9 cellular contexts compared by ENCODE assay signal in the genomic region with DNA sequence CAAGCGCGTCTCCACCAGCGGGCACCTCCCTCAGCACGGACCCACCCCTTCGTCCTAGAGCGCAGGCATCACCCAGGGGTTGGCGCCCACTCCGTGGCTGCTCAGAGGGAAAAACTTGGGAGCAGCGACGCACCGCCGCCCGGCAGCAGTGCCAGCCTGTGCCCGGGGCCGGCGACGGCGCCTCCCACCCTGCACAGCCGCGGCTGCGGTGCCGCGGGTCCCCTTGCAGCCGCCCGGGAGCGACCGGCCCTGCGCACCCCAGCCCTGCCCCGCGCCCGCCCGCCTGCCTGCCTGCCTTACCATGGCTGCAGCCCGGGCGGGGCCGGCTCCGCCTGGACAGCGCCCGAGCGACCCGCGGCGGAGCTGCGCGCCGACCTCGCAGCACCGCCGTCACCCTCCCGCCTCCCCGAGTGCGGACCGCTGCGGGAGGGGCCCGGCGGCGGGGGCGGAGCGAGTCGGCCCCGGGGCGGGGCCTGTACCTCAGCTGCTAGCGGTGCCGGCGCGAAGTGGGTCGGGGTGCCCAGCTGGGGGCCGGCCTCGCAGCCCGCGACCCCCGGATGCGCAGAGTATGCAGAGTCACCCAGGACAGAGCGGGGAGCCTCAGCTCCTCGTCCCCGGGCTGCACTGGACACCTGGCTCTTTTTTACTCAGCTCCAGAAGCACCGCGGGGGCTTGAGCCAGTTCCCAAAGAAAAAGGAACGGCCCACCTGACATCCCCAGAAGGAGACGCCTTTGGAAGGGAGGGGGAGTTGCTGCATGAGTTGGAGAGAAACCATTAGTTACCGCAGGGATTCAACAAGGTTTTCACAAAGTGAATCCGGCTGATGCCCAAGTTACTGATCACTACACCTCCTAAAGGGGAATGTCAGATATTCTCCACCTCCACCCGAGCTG. TPM values are rescaled to one million over a fixed set of nuclear protein-coding genes. Genes with fewer than 3 reads are reported as not detected.
DNase-seq lines count a peak whose midpoint lies in the region; ATAC-seq, FAIRE-seq and TF ChIP-seq lines count a peak whose summit lies in the region.
"Had no signal": no experiment of that assay in that cellular context is flagged by ENCODE, and none has a peak within 500 bp of the region (broad histone marks: within the 10 kb centered on the region; RNA-seq: fewer than 3 reads in every experiment).

No MANE protein-coding gene starts in this region.

- ATAC-seq in GM18502 (IDR thresholded peaks at IDR 0.05; ENCODE audit: poor library complexity, unreplicated experiment), result peak; percentile 53

- no peak for TF ChIP-seq CTCF in WERI-Rb-1 (IDR thresholded peaks at IDR 0.05; ENCODE audit: low read depth, low read length)
- TF ChIP-seq CTCF in bronchial epithelial cell (IDR thresholded peaks at IDR 0.05; ENCODE audit: insufficient read depth, low read length, severe bottlenecking), result no peak

- H3K27me3 ChIP-seq in WERI-Rb-1 (ENCODE audit: insufficient read depth, low read depth, severe bottlenecking) (no peaks in the 10 kb centered on the region), bronchial epithelial cell (ENCODE audit: control insufficient read depth, insufficient read depth, low read length) (peaks cover 3% of the 10 kb centered on the region)

- FAIRE-seq in bronchial epithelial cell (lab: Jason Lieb, UNC), result no peak
- FAIRE-seq: colon had no signal

- H3K36me3 ChIP-seq in WERI-Rb-1 (no peaks in the 10 kb centered on the region), bronchial epithelial cell (ENCODE audit: control insufficient read depth, insufficient read depth, low read length) (no peaks in the 10 kb centered on the region)

- H3K36me3 Mint-ChIP-seq in immature natural killer cell, result no peaks in the 10 kb centered on the region

- H3K27ac Mint-ChIP-seq in immature natural killer cell, result no peak overlapping the region

- no peaks in the 10 kb centered on the region for H3K9me3 ChIP-seq in WERI-Rb-1 (ENCODE audit: severe bottlenecking)

- H3K4me3 ChIP-seq in WERI-Rb-1 (ENCODE audit: low read depth, low read length) (peak overlapping the region; percentile 82), bronchial epithelial cell (ENCODE audit: low read depth, low read length) (peak overlapping the region; percentile 28), skin epidermis (peak overlapping the region; percentile 33 to 57 (median 35))

- DNase-seq in WERI-Rb-1 (peak; percentile 79), bronchial epithelial cell (ENCODE audit: low read depth) (peak; percentile 30), immature natural killer cell (peak; percentile 65 to 71 (median 70)), NCI-H1694 (lab: John Stamatoyannopoulos, UW) (no peak), MV-4-11 (lab: John Stamatoyannopoulos, UW) (no peak)

- H3K4me1 Mint-ChIP-seq in immature natural killer cell, result peaks cover 0 to 6% of the 10 kb centered on the region in 2 donors

- no peak for TF ChIP-seq RAD21 in Ishikawa (IDR thresholded peaks at IDR 0.05; ENCODE audit: low read depth)

- H3K27ac ChIP-seq in WERI-Rb-1 (peak overlapping the region; percentile 95), skin epidermis (peak overlapping the region in 8 of 21 experiments; percentile 5 to 40 (median 24))

- peak overlapping the region; percentile 56 to 69 (median 60) for H3K4me3 Mint-ChIP-seq in immature natural killer cell

- TF ChIP-seq EP300 in Ishikawa (IDR thresholded peaks at IDR 0.05; ENCODE audit: borderline replicate concordance), result no peak

- H3K27me3 Mint-ChIP-seq in immature natural killer cell (ENCODE audit: low read depth in 3 of 3), result peaks cover 2 to 6% (median 6%) of the 10 kb centered on the region in 3 donors

- no peaks in the 10 kb centered on the region for H3K9me3 Mint-ChIP-seq in immature natural killer cell

TF ChIP-seq in Ishikawa, 13 proteins besides CTCF, POLR2A, EP300 and RAD21:
- TF ChIP-seq YY1 (IDR thresholded peaks at IDR 0.05; ENCODE audit: low read depth) (no peak), ZBTB7A (IDR thresholded peaks at IDR 0.05; ENCODE audit: low read depth) (no peak), EGR1 (IDR thresholded peaks at IDR 0.05) (no peak)
- TF ChIP-seq, protein P1, sequence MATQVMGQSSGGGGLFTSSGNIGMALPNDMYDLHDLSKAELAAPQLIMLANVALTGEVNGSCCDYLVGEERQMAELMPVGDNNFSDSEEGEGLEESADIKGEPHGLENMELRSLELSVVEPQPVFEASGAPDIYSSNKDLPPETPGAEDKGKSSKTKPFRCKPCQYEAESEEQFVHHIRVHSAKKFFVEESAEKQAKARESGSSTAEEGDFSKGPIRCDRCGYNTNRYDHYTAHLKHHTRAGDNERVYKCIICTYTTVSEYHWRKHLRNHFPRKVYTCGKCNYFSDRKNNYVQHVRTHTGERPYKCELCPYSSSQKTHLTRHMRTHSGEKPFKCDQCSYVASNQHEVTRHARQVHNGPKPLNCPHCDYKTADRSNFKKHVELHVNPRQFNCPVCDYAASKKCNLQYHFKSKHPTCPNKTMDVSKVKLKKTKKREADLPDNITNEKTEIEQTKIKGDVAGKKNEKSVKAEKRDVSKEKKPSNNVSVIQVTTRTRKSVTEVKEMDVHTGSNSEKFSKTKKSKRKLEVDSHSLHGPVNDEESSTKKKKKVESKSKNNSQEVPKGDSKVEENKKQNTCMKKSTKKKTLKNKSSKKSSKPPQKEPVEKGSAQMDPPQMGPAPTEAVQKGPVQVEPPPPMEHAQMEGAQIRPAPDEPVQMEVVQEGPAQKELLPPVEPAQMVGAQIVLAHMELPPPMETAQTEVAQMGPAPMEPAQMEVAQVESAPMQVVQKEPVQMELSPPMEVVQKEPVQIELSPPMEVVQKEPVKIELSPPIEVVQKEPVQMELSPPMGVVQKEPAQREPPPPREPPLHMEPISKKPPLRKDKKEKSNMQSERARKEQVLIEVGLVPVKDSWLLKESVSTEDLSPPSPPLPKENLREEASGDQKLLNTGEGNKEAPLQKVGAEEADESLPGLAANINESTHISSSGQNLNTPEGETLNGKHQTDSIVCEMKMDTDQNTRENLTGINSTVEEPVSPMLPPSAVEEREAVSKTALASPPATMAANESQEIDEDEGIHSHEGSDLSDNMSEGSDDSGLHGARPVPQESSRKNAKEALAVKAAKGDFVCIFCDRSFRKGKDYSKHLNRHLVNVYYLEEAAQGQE (IDR thresholded peaks at IDR 0.05; ENCODE audit: low read depth), result peak; percentile 50; the same call in 1 of the 2 replicates
- TF ChIP-seq, protein P2, sequence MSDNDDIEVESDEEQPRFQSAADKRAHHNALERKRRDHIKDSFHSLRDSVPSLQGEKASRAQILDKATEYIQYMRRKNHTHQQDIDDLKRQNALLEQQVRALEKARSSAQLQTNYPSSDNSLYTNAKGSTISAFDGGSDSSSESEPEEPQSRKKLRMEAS (IDR thresholded peaks at IDR 0.05), result no peak; the same call in 1 of the 2 replicates

RNA-seq across cellular contexts. Expression of a gene that starts 17.5 kb away (rescaled TPM):
- total RNA-seq in bronchial epithelial cell, result 26.2 and 62.4 TPM in 2 replicates
- polyA plus RNA-seq in immature natural killer cell, result 10 to 100 TPM in 2 of 3 donors, 1 to 10 TPM in 1; 9.3 to 24.2 (median 20.5) TPM

RNA-seq across cellular contexts. Expression of a gene that starts 43.7 kb away (rescaled TPM):
- under 0.01 TPM in 1 of 2 replicates, not detected in the other for total RNA-seq in bronchial epithelial cell
- polyA plus RNA-seq in immature natural killer cell, result under 1 TPM in 1 of 3 donors, not detected in 2; 0.16 TPM

Comparison
In these comparisons a context has a peak if more than half of its experiments do, and no peak if none do; other contexts are left out.
1. DNase-seq: peak in WERI-Rb-1 (single experiment), bronchial epithelial cell (single experiment) and immature natural killer cell (3 of 3); none in NCI-H1694 (single experiment) and MV-4-11 (single experiment).
2. H3K4me3 ChIP-seq: peak in every context shown above with its lines; median percentile 82 in WERI-Rb-1; 35 in skin epidermis; 28 in bronchial epithelial cell.